In the genomic region with DNA sequence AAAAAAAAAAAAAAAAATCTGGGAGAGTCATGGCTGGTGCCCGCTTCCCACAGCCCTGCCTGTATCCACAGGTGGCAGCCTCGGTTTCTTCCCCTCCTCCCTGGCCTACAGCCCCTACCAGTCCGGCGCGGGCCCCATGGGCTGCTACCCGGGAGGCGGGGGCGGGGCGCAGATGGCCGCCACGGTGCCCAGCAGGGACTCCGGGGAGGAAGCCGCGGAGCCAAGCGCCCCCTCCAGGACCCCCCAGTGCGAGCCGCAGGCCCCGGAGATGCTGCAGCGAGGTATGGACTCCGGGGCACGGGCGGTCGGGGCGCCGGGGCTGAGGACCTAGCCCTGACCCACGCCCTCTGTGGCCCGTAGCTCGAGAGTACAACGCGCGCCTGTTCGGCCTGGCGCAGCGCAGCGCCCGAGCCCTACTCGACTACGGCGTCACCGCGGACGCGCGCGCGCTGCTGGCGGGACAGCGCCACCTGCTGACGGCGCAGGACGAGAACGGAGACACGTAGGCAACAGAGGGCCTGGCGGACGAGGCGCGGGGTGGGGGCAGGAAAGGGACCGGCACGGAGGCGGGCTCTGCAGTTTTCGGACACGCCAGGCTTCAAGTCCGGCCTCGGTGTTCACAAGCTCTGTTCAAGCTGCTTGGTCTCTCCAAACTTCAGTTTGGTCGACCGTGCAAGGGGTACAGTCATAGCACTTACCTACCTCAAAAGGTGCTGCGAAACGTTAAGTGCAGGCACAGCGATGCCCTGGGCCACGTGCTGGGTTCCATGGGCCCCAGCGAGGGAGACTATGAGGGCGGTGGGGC, we compare ENCODE assay signal across 1 cellular context.
A peak's percentile ranks its signal among the peaks of the same experiment; 100 is the strongest.
TF ChIP-seq lines count a peak whose summit lies in the region.

No MANE protein-coding gene starts in this region.

TF ChIP-seq in HepG2, 621 proteins besides CTCF, POLR2A, EP300 and RAD21 (continued from another document and continues in another):
- TF ChIP-seq, protein P1, sequence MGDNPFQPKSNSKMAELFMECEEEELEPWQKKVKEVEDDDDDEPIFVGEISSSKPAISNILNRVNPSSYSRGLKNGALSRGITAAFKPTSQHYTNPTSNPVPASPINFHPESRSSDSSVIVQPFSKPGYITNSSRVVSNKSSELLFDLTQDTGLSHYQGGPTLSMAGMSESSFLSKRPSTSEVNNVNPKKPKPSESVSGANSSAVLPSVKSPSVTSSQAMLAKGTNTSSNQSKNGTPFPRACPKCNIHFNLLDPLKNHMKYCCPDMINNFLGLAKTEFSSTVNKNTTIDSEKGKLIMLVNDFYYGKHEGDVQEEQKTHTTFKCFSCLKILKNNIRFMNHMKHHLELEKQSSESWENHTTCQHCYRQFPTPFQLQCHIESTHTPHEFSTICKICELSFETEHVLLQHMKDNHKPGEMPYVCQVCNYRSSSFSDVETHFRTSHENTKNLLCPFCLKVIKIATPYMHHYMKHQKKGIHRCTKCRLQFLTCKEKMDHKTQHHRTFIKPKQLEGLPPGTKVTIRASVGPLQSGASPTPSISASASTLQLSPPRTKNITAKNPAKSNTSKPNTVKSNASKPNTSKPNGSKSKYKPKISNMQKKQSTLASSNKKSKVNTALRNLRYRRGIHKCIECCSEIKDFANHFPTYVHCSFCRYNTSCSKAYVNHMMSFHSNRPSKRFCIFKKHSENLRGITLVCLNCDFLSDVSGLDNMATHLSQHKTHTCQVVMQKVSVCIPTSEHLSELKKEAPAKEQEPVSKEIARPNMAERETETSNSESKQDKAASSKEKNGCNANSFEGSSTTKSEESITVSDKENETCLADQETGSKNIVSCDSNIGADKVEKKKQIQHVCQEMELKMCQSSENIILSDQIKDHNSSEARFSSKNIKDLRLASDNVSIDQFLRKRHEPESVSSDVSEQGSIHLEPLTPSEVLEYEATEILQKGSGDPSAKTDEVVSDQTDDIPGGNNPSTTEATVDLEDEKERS (CRISPR knock-in tag; IDR thresholded peaks at IDR 0.05), result 0 out of 2 replicates have a peak, but pooled peaks have one; percentile 68
- TF ChIP-seq ZNF564 (CRISPR knock-in tag; IDR thresholded peaks at IDR 0.05) (peak; percentile 77), REPIN1 (CRISPR knock-in tag; IDR thresholded peaks at IDR 0.05; ENCODE audit: borderline replicate concordance, low read depth) (peak; percentile 93), ATF7-NPFF (CRISPR knock-in tag; IDR thresholded peaks at IDR 0.05; ENCODE audit: low read depth) (peak; percentile 48; the same call in 1 of the 2 replicates), HOXA5 (CRISPR knock-in tag; IDR thresholded peaks at IDR 0.05) (peak; percentile 37; the same call in 1 of the 2 replicates), ZBTB1 (CRISPR knock-in tag; IDR thresholded peaks at IDR 0.05; ENCODE audit: borderline replicate concordance) (no peak), PAF1 (CRISPR knock-in tag; IDR thresholded peaks at IDR 0.05) (no peak), ZNF136 (CRISPR knock-in tag; IDR thresholded peaks at IDR 0.05; ENCODE audit: low read depth) (no peak), ZFAT (CRISPR knock-in tag; conservative IDR thresholded peaks at IDR 0.05) (no peak), ARNT (IDR thresholded peaks at IDR 0.05) (no peak), ZNF264 (CRISPR knock-in tag; IDR thresholded peaks at IDR 0.05) (no peak; the same call in 1 of the 2 replicates), ZNF33A (CRISPR knock-in tag; IDR thresholded peaks at IDR 0.05; ENCODE audit: borderline replicate concordance) (no peak), TBX3 (IDR thresholded peaks at IDR 0.05; ENCODE audit: borderline replicate concordance) (no peak), KDM3A (CRISPR knock-in tag; IDR thresholded peaks at IDR 0.05; ENCODE audit: low read depth) (peak; percentile 98), ZMYM2 (CRISPR knock-in tag; IDR thresholded peaks at IDR 0.05) (0 out of 2 replicates have a peak, but pooled peaks have one; percentile 49), TBX2 (CRISPR knock-in tag; IDR thresholded peaks at IDR 0.05; ENCODE audit: borderline replicate concordance) (peak; percentile 89), ZNF589 (CRISPR knock-in tag; conservative IDR thresholded peaks at IDR 0.05) (peak; percentile 83), ZNF674 (CRISPR knock-in tag; IDR thresholded peaks at IDR 0.05; ENCODE audit: low read depth) (peak; percentile 51; the same call in 1 of the 2 replicates), ZC3H4 (CRISPR knock-in tag; IDR thresholded peaks at IDR 0.05; ENCODE audit: borderline replicate concordance) (no peak), NFYC (CRISPR knock-in tag; IDR thresholded peaks at IDR 0.05) (peak; percentile 59; the same call in 1 of the 2 replicates), GFI1 (CRISPR knock-in tag; IDR thresholded peaks at IDR 0.05; ENCODE audit: borderline replicate concordance) (peak; percentile 65; the same call in 1 of the 2 replicates), NFRKB (IDR thresholded peaks at IDR 0.05) (no peak), ZNF33B (CRISPR knock-in tag; IDR thresholded peaks at IDR 0.05) (no peak), ZNF619 (CRISPR knock-in tag; IDR thresholded peaks at IDR 0.05) (0 out of 2 replicates have a peak, but pooled peaks have one; percentile 40)
- TF ChIP-seq, protein P2, sequence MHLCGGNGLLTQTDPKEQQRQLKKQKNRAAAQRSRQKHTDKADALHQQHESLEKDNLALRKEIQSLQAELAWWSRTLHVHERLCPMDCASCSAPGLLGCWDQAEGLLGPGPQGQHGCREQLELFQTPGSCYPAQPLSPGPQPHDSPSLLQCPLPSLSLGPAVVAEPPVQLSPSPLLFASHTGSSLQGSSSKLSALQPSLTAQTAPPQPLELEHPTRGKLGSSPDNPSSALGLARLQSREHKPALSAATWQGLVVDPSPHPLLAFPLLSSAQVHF (CRISPR knock-in tag; IDR thresholded peaks at IDR 0.05), result peak; percentile 71; the same call in 1 of the 2 replicates
- TF ChIP-seq, protein P3, sequence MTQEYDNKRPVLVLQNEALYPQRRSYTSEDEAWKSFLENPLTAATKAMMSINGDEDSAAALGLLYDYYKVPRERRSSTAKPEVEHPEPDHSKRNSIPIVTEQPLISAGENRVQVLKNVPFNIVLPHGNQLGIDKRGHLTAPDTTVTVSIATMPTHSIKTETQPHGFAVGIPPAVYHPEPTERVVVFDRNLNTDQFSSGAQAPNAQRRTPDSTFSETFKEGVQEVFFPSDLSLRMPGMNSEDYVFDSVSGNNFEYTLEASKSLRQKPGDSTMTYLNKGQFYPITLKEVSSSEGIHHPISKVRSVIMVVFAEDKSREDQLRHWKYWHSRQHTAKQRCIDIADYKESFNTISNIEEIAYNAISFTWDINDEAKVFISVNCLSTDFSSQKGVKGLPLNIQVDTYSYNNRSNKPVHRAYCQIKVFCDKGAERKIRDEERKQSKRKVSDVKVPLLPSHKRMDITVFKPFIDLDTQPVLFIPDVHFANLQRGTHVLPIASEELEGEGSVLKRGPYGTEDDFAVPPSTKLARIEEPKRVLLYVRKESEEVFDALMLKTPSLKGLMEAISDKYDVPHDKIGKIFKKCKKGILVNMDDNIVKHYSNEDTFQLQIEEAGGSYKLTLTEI (CRISPR knock-in tag; conservative IDR thresholded peaks at IDR 0.05), result no peak
- TF ChIP-seq, protein P4, sequence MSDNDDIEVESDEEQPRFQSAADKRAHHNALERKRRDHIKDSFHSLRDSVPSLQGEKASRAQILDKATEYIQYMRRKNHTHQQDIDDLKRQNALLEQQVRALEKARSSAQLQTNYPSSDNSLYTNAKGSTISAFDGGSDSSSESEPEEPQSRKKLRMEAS (IDR thresholded peaks at IDR 0.05), result peak; percentile 93
- TF ChIP-seq, protein P5, sequence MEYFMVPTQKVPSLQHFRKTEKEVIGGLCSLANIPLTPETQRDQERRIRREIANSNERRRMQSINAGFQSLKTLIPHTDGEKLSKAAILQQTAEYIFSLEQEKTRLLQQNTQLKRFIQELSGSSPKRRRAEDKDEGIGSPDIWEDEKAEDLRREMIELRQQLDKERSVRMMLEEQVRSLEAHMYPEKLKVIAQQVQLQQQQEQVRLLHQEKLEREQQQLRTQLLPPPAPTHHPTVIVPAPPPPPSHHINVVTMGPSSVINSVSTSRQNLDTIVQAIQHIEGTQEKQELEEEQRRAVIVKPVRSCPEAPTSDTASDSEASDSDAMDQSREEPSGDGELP (IDR thresholded peaks at IDR 0.05; ENCODE audit: borderline replicate concordance, low read depth), result peak; percentile 12; the same call in 1 of the 2 replicates
- TF ChIP-seq, protein P6, sequence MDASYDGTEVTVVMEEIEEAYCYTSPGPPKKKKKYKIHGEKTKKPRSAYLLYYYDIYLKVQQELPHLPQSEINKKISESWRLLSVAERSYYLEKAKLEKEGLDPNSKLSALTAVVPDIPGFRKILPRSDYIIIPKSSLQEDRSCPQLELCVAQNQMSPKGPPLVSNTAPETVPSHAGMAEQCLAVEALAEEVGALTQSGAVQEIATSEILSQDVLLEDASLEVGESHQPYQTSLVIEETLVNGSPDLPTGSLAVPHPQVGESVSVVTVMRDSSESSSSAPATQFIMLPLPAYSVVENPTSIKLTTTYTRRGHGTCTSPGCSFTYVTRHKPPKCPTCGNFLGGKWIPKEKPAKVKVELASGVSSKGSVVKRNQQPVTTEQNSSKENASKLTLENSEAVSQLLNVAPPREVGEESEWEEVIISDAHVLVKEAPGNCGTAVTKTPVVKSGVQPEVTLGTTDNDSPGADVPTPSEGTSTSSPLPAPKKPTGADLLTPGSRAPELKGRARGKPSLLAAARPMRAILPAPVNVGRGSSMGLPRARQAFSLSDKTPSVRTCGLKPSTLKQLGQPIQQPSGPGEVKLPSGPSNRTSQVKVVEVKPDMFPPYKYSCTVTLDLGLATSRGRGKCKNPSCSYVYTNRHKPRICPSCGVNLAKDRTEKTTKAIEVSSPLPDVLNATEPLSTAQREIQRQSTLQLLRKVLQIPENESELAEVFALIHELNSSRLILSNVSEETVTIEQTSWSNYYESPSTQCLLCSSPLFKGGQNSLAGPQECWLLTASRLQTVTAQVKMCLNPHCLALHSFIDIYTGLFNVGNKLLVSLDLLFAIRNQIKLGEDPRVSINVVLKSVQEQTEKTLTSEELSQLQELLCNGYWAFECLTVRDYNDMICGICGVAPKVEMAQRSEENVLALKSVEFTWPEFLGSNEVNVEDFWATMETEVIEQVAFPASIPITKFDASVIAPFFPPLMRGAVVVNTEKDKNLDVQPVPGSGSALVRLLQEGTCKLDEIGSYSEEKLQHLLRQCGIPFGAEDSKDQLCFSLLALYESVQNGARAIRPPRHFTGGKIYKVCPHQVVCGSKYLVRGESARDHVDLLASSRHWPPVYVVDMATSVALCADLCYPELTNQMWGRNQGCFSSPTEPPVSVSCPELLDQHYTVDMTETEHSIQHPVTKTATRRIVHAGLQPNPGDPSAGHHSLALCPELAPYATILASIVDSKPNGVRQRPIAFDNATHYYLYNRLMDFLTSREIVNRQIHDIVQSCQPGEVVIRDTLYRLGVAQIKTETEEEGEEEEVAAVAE (CRISPR knock-in tag; IDR thresholded peaks at IDR 0.05; ENCODE audit: borderline replicate concordance), result peak; percentile 43; the same call in 1 of the 2 replicates
- TF ChIP-seq, protein P7, sequence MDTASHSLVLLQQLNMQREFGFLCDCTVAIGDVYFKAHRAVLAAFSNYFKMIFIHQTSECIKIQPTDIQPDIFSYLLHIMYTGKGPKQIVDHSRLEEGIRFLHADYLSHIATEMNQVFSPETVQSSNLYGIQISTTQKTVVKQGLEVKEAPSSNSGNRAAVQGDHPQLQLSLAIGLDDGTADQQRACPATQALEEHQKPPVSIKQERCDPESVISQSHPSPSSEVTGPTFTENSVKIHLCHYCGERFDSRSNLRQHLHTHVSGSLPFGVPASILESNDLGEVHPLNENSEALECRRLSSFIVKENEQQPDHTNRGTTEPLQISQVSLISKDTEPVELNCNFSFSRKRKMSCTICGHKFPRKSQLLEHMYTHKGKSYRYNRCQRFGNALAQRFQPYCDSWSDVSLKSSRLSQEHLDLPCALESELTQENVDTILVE (CRISPR knock-in tag; IDR thresholded peaks at IDR 0.05), result peak; percentile 75; the same call in 1 of the 2 replicates
- TF ChIP-seq, protein P8, sequence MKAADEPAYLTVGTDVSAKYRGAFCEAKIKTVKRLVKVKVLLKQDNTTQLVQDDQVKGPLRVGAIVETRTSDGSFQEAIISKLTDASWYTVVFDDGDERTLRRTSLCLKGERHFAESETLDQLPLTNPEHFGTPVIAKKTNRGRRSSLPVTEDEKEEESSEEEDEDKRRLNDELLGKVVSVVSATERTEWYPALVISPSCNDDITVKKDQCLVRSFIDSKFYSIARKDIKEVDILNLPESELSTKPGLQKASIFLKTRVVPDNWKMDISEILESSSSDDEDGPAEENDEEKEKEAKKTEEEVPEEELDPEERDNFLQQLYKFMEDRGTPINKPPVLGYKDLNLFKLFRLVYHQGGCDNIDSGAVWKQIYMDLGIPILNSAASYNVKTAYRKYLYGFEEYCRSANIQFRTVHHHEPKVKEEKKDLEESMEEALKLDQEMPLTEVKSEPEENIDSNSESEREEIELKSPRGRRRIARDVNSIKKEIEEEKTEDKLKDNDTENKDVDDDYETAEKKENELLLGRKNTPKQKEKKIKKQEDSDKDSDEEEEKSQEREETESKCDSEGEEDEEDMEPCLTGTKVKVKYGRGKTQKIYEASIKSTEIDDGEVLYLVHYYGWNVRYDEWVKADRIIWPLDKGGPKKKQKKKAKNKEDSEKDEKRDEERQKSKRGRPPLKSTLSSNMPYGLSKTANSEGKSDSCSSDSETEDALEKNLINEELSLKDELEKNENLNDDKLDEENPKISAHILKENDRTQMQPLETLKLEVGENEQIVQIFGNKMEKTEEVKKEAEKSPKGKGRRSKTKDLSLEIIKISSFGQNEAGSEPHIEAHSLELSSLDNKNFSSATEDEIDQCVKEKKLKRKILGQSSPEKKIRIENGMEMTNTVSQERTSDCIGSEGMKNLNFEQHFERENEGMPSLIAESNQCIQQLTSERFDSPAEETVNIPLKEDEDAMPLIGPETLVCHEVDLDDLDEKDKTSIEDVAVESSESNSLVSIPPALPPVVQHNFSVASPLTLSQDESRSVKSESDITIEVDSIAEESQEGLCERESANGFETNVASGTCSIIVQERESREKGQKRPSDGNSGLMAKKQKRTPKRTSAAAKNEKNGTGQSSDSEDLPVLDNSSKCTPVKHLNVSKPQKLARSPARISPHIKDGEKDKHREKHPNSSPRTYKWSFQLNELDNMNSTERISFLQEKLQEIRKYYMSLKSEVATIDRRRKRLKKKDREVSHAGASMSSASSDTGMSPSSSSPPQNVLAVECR (CRISPR knock-in tag; IDR thresholded peaks at IDR 0.05; ENCODE audit: borderline replicate concordance), result peak; percentile 90
- TF ChIP-seq, protein P9, sequence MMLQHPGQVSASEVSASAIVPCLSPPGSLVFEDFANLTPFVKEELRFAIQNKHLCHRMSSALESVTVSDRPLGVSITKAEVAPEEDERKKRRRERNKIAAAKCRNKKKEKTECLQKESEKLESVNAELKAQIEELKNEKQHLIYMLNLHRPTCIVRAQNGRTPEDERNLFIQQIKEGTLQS (CRISPR knock-in tag; IDR thresholded peaks at IDR 0.05), result peak; percentile 56; the same call in 1 of the 2 replicates
- TF ChIP-seq, protein P10, sequence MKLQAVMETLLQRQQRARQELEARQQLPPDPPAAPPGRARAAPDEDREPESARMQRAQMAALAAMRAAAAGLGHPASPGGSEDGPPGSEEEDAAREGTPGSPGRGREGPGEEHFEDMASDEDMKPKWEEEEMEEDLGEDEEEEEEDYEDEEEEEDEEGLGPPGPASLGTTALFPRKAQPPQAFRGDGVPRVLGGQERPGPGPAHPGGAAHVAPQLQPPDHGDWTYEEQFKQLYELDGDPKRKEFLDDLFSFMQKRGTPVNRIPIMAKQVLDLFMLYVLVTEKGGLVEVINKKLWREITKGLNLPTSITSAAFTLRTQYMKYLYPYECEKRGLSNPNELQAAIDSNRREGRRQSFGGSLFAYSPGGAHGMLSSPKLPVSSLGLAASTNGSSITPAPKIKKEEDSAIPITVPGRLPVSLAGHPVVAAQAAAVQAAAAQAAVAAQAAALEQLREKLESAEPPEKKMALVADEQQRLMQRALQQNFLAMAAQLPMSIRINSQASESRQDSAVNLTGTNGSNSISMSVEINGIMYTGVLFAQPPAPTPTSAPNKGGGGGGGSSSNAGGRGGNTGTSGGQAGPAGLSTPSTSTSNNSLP (IDR thresholded peaks at IDR 0.05; ENCODE audit: low read depth, low read length), result 0 out of 2 replicates have a peak, but pooled peaks have one; percentile 9
